2 cellular contexts compared by ENCODE assay signal in genomic region chr15:80689297-80689696, GRCh38.
TF ChIP-seq lines count a peak whose summit lies in the region.

No MANE protein-coding gene starts in this region.

TF ChIP-seq in HepG2, 621 proteins besides CTCF, POLR2A, EP300 and RAD21:
- TF ChIP-seq MAFK (conservative IDR thresholded peaks at IDR 0.05 in 1 of 2, IDR thresholded peaks at IDR 0.05 in 1 of 2; ENCODE audit: low read length in 2 of 2): peak; percentile 88 to 96
- TF ChIP-seq ZNF781 (CRISPR knock-in tag; IDR thresholded peaks at IDR 0.05; ENCODE audit: borderline replicate concordance, not compliant biosample characterization): no peak
- TF ChIP-seq MAFF (IDR thresholded peaks at IDR 0.05; ENCODE audit: low read depth, low read length): peak; percentile 91

TF ChIP-seq in K562, 482 proteins besides CTCF, POLR2A, EP300 and RAD21:
- TF ChIP-seq C11orf30 (IDR thresholded peaks at IDR 0.05; ENCODE audit: low read depth) (peak; percentile 74), ZNF316 (IDR thresholded peaks at IDR 0.05) (peak; percentile 88), MAFK (IDR thresholded peaks at IDR 0.05; ENCODE audit: low read length) (peak; percentile 75), TAF15 (IDR thresholded peaks at IDR 0.05; ENCODE audit: low read depth, low read length) (no peak), MAFF (IDR thresholded peaks at IDR 0.05; ENCODE audit: low read length) (peak; percentile 81), ZBTB34 (CRISPR knock-in tag; IDR thresholded peaks at IDR 0.05) (no peak), MAFG (tag; conservative IDR thresholded peaks at IDR 0.05) (peak; percentile 68), SNRNP70 (optimal IDR thresholded peaks at IDR 0.05; ENCODE audit: low read depth, low read length) (no peak)
